Comparison of ENCODE assay signal across 1 cellular context in the genomic region with DNA sequence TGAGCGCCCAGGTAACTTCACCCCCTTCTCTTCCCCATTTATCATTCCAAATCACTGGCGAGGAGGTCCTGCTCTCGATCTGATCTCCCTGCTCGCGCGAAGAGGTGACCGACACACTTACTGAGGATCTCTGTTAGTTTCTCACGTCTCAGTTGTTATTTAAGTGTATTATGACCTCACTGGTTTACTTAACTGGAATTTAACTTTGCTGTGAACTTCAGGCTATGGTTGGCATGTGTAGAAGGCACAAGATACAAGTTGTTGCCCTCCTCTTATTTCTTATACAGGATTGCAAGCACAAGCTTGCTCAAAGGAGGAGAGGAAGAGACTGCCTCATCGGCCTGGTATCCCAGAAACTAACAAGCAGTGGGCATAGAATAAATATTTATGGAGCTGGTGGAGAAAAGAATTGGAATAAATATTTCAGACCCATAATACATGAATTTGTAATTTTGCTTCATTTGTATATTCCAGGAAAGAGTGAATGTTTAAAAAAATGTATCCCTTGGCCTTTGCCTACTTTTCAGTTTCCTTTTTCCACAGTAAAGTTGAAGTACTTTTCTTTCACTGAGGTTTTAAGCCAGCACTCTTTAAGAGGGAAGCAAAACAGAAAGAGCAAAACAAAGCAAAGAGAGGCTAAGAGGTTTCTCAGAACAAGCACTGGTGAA.
TF ChIP-seq lines count a peak whose summit lies in the region.

No MANE protein-coding gene starts in this region.

TF ChIP-seq in HEK293, 187 proteins besides CTCF, POLR2A, EP300 and RAD21 (continued from another document and continues in another):
- TF ChIP-seq, protein P1, sequence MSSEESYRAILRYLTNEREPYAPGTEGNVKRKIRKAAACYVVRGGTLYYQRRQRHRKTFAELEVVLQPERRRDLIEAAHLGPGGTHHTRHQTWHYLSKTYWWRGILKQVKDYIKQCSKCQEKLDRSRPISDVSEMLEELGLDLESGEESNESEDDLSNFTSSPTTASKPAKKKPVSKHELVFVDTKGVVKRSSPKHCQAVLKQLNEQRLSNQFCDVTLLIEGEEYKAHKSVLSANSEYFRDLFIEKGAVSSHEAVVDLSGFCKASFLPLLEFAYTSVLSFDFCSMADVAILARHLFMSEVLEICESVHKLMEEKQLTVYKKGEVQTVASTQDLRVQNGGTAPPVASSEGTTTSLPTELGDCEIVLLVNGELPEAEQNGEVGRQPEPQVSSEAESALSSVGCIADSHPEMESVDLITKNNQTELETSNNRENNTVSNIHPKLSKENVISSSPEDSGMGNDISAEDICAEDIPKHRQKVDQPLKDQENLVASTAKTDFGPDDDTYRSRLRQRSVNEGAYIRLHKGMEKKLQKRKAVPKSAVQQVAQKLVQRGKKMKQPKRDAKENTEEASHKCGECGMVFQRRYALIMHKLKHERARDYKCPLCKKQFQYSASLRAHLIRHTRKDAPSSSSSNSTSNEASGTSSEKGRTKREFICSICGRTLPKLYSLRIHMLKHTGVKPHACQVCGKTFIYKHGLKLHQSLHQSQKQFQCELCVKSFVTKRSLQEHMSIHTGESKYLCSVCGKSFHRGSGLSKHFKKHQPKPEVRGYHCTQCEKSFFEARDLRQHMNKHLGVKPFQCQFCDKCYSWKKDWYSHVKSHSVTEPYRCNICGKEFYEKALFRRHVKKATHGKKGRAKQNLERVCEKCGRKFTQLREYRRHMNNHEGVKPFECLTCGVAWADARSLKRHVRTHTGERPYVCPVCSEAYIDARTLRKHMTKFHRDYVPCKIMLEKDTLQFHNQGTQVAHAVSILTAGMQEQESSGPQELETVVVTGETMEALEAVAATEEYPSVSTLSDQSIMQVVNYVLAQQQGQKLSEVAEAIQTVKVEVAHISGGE (tag by site-specific recombination; conservative IDR thresholded peaks at IDR 0.05; ENCODE audit: low read depth): no peak
- TF ChIP-seq ZNF701 (tag by site-specific recombination; IDR thresholded peaks at IDR 0.05) (no peak), ZNF155 (tag by site-specific recombination; IDR thresholded peaks at IDR 0.05) (no peak), IKZF3 (tag by site-specific recombination; IDR thresholded peaks at IDR 0.05) (no peak), ZNF529 (tag by site-specific recombination; IDR thresholded peaks at IDR 0.05; ENCODE audit: insufficient replicate concordance) (no peak), ZNF146 (tag by site-specific recombination; IDR thresholded peaks at IDR 0.05) (no peak), ZFP41 (tag by site-specific recombination; IDR thresholded peaks at IDR 0.05; ENCODE audit: borderline replicate concordance) (no peak), OVOL3 (tag by site-specific recombination; IDR thresholded peaks at IDR 0.05) (no peak), ZNF629 (tag by site-specific recombination; IDR thresholded peaks at IDR 0.05) (peak; percentile 82), ZBTB8A (tag by site-specific recombination; IDR thresholded peaks at IDR 0.05) (0 out of 2 replicates have a peak, but pooled peaks have one; percentile 3), SP2 (tag by site-specific recombination; IDR thresholded peaks at IDR 0.05) (no peak), ZNF311 (tag by site-specific recombination; IDR thresholded peaks at IDR 0.05; ENCODE audit: borderline replicate concordance) (no peak), ZNF394 (tag by site-specific recombination; IDR thresholded peaks at IDR 0.05; ENCODE audit: borderline replicate concordance) (no peak), ZNF768 (tag by site-specific recombination; IDR thresholded peaks at IDR 0.05) (no peak), SCRT2 (tag by site-specific recombination; IDR thresholded peaks at IDR 0.05) (no peak), SP3 (tag by site-specific recombination; IDR thresholded peaks at IDR 0.05) (no peak; the same call in 1 of the 2 replicates), KLF7 (tag by site-specific recombination; IDR thresholded peaks at IDR 0.05; ENCODE audit: borderline replicate concordance) (no peak), ZNF121 (tag by site-specific recombination; IDR thresholded peaks at IDR 0.05) (no peak)
- TF ChIP-seq, protein P2, sequence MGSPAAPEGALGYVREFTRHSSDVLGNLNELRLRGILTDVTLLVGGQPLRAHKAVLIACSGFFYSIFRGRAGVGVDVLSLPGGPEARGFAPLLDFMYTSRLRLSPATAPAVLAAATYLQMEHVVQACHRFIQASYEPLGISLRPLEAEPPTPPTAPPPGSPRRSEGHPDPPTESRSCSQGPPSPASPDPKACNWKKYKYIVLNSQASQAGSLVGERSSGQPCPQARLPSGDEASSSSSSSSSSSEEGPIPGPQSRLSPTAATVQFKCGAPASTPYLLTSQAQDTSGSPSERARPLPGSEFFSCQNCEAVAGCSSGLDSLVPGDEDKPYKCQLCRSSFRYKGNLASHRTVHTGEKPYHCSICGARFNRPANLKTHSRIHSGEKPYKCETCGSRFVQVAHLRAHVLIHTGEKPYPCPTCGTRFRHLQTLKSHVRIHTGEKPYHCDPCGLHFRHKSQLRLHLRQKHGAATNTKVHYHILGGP (tag by site-specific recombination; IDR thresholded peaks at IDR 0.05): no peak
- TF ChIP-seq, protein P3, sequence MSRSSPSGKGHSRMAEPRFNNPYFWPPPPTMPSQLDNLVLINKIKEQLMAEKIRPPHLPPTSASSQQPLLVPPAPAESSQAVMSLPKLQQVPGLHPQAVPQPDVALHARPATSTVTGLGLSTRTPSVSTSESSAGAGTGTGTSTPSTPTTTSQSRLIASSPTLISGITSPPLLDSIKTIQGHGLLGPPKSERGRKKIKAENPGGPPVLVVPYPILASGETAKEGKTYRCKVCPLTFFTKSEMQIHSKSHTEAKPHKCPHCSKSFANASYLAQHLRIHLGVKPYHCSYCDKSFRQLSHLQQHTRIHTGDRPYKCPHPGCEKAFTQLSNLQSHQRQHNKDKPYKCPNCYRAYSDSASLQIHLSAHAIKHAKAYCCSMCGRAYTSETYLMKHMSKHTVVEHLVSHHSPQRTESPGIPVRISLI (tag by site-specific recombination; IDR thresholded peaks at IDR 0.05): peak; percentile 68; the same call in 1 of the 2 replicates
- TF ChIP-seq, protein P4, sequence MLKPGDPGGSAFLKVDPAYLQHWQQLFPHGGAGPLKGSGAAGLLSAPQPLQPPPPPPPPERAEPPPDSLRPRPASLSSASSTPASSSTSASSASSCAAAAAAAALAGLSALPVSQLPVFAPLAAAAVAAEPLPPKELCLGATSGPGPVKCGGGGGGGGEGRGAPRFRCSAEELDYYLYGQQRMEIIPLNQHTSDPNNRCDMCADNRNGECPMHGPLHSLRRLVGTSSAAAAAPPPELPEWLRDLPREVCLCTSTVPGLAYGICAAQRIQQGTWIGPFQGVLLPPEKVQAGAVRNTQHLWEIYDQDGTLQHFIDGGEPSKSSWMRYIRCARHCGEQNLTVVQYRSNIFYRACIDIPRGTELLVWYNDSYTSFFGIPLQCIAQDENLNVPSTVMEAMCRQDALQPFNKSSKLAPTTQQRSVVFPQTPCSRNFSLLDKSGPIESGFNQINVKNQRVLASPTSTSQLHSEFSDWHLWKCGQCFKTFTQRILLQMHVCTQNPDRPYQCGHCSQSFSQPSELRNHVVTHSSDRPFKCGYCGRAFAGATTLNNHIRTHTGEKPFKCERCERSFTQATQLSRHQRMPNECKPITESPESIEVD (tag by site-specific recombination; IDR thresholded peaks at IDR 0.05): peak; percentile 20; the same call in 1 of the 2 replicates
- TF ChIP-seq, protein P5, sequence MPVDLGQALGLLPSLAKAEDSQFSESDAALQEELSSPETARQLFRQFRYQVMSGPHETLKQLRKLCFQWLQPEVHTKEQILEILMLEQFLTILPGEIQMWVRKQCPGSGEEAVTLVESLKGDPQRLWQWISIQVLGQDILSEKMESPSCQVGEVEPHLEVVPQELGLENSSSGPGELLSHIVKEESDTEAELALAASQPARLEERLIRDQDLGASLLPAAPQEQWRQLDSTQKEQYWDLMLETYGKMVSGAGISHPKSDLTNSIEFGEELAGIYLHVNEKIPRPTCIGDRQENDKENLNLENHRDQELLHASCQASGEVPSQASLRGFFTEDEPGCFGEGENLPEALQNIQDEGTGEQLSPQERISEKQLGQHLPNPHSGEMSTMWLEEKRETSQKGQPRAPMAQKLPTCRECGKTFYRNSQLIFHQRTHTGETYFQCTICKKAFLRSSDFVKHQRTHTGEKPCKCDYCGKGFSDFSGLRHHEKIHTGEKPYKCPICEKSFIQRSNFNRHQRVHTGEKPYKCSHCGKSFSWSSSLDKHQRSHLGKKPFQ (tag by site-specific recombination; IDR thresholded peaks at IDR 0.05): no peak
- TF ChIP-seq, protein P6, sequence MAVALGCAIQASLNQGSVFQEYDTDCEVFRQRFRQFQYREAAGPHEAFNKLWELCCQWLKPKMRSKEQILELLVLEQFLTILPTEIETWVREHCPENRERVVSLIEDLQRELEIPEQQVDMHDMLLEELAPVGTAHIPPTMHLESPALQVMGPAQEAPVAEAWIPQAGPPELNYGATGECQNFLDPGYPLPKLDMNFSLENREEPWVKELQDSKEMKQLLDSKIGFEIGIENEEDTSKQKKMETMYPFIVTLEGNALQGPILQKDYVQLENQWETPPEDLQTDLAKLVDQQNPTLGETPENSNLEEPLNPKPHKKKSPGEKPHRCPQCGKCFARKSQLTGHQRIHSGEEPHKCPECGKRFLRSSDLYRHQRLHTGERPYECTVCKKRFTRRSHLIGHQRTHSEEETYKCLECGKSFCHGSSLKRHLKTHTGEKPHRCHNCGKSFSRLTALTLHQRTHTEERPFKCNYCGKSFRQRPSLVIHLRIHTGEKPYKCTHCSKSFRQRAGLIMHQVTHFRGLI (tag by site-specific recombination; IDR thresholded peaks at IDR 0.05): no peak; the same call in 1 of the 2 replicates
- TF ChIP-seq, protein P7, sequence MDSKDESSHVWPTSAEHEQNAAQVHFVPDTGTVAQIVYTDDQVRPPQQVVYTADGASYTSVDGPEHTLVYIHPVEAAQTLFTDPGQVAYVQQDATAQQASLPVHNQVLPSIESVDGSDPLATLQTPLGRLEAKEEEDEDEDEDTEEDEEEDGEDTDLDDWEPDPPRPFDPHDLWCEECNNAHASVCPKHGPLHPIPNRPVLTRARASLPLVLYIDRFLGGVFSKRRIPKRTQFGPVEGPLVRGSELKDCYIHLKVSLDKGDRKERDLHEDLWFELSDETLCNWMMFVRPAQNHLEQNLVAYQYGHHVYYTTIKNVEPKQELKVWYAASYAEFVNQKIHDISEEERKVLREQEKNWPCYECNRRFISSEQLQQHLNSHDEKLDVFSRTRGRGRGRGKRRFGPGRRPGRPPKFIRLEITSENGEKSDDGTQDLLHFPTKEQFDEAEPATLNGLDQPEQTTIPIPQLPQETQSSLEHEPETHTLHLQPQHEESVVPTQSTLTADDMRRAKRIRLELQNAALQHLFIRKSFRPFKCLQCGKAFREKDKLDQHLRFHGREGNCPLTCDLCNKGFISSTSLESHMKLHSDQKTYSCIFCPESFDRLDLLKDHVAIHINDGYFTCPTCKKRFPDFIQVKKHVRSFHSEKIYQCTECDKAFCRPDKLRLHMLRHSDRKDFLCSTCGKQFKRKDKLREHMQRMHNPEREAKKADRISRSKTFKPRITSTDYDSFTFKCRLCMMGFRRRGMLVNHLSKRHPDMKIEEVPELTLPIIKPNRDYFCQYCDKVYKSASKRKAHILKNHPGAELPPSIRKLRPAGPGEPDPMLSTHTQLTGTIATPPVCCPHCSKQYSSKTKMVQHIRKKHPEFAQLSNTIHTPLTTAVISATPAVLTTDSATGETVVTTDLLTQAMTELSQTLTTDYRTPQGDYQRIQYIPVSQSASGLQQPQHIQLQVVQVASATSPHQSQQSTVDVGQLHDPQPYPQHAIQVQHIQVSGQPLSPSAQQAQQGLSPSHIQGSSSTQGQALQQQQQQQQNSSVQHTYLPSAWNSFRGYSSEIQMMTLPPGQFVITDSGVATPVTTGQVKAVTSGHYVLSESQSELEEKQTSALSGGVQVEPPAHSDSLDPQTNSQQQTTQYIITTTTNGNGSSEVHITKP (tag by site-specific recombination; IDR thresholded peaks at IDR 0.05): no peak; the same call in 1 of the 2 replicates
- TF ChIP-seq, protein P8, sequence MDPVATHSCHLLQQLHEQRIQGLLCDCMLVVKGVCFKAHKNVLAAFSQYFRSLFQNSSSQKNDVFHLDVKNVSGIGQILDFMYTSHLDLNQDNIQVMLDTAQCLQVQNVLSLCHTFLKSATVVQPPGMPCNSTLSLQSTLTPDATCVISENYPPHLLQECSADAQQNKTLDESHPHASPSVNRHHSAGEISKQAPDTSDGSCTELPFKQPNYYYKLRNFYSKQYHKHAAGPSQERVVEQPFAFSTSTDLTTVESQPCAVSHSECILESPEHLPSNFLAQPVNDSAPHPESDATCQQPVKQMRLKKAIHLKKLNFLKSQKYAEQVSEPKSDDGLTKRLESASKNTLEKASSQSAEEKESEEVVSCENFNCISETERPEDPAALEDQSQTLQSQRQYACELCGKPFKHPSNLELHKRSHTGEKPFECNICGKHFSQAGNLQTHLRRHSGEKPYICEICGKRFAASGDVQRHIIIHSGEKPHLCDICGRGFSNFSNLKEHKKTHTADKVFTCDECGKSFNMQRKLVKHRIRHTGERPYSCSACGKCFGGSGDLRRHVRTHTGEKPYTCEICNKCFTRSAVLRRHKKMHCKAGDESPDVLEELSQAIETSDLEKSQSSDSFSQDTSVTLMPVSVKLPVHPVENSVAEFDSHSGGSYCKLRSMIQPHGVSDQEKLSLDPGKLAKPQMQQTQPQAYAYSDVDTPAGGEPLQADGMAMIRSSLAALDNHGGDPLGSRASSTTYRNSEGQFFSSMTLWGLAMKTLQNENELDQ (tag by site-specific recombination; IDR thresholded peaks at IDR 0.05; ENCODE audit: low read depth): no peak
- TF ChIP-seq, protein P9, sequence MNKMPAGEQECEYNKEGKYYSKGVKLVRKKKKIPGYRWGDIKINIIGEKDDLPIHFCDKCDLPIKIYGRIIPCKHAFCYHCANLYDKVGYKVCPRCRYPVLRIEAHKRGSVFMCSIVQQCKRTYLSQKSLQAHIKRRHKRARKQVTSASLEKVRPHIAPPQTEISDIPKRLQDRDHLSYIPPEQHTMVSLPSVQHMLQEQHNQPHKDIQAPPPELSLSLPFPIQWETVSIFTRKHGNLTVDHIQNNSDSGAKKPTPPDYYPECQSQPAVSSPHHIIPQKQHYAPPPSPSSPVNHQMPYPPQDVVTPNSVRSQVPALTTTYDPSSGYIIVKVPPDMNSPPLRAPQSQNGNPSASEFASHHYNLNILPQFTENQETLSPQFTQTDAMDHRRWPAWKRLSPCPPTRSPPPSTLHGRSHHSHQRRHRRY (tag by site-specific recombination; IDR thresholded peaks at IDR 0.05): no peak
- TF ChIP-seq, protein P10, sequence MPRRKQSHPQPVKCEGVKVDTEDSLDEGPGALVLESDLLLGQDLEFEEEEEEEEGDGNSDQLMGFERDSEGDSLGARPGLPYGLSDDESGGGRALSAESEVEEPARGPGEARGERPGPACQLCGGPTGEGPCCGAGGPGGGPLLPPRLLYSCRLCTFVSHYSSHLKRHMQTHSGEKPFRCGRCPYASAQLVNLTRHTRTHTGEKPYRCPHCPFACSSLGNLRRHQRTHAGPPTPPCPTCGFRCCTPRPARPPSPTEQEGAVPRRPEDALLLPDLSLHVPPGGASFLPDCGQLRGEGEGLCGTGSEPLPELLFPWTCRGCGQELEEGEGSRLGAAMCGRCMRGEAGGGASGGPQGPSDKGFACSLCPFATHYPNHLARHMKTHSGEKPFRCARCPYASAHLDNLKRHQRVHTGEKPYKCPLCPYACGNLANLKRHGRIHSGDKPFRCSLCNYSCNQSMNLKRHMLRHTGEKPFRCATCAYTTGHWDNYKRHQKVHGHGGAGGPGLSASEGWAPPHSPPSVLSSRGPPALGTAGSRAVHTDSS (tag by site-specific recombination; IDR thresholded peaks at IDR 0.05): no peak
- TF ChIP-seq, protein P11, sequence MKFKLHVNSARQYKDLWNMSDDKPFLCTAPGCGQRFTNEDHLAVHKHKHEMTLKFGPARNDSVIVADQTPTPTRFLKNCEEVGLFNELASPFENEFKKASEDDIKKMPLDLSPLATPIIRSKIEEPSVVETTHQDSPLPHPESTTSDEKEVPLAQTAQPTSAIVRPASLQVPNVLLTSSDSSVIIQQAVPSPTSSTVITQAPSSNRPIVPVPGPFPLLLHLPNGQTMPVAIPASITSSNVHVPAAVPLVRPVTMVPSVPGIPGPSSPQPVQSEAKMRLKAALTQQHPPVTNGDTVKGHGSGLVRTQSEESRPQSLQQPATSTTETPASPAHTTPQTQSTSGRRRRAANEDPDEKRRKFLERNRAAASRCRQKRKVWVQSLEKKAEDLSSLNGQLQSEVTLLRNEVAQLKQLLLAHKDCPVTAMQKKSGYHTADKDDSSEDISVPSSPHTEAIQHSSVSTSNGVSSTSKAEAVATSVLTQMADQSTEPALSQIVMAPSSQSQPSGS (tag by site-specific recombination; IDR thresholded peaks at IDR 0.05; ENCODE audit: low read depth): peak; percentile 72
